In genomic region chr3:188001052-188001567, GRCh38 we compare ENCODE assay signal across 12 cellular contexts.
A peak's percentile ranks its signal among the peaks of the same experiment; 100 is the strongest.
DNase-seq lines count a peak whose midpoint lies in the region; ATAC-seq and TF ChIP-seq lines count a peak whose summit lies in the region.
"Had no signal": no experiment of that assay in that cellular context is flagged by ENCODE, and none has a peak within 500 bp of the region (broad histone marks: within the 10 kb centered on the region; RNA-seq: fewer than 3 reads in every experiment).

No MANE protein-coding gene starts in this region.

- intact Hi-C loops in PC-3 (cut with micrococcal nuclease), result loop anchor here (5.0 kb wide), 1 partner anchor 89 kb away; no protein-coding TSS in a partner anchor

- peaks cover 24% of the 10 kb centered on the region for H3K4me1 ChIP-seq in PC-3 (ENCODE audit: insufficient read depth, low read length)
- H3K4me1 ChIP-seq: vagina had no signal

- H3K36me3 ChIP-seq in KOPT-K1 (ENCODE audit: insufficient read depth, low read length) (no peaks in the 10 kb centered on the region), SU-DHL-6 (ENCODE audit: low read length) (no peaks in the 10 kb centered on the region), PC-3 (ENCODE audit: low read depth, low read length) (no peaks in the 10 kb centered on the region)
- H3K36me3 ChIP-seq: vagina had no signal

- ATAC-seq in memory B cell (ENCODE audit: low read depth) (no peak), PC-3 (no peak), GM19324 (IDR thresholded peaks at IDR 0.05; ENCODE audit: low FRiP score, unreplicated experiment) (no peak)

- H3K79me2 ChIP-seq in SU-DHL-6 (ENCODE audit: insufficient read depth, low read length) (no peaks in the 10 kb centered on the region), PC-3 (ENCODE audit: low read length) (no peaks in the 10 kb centered on the region)

- TF ChIP-seq CTCF in SU-DHL-6 (IDR thresholded peaks at IDR 0.05; ENCODE audit: insufficient read depth, low read length, poor library complexity, severe bottlenecking), result no peak
- no peak for TF ChIP-seq CTCF in PC-3 (conservative IDR thresholded peaks at IDR 0.05; ENCODE audit: low read depth, low read length)

- H2AFZ ChIP-seq in SU-DHL-6 (ENCODE audit: low read depth, low read length, severe bottlenecking), result no peak overlapping the region
- no peak overlapping the region for H2AFZ ChIP-seq in PC-3 (ENCODE audit: low read length)

- H4K20me1 ChIP-seq in SU-DHL-6 (ENCODE audit: low read depth, low read length), result no peaks in the 10 kb centered on the region
- H4K20me1 ChIP-seq in PC-3 (ENCODE audit: low read length), result no peaks in the 10 kb centered on the region

- H3K9me3 Mint-ChIP-seq in memory B cell, result no peaks in the 10 kb centered on the region
- H3K9me3 Mint-ChIP-seq: H9 had no signal

- H3K4me2 ChIP-seq in SU-DHL-6 (ENCODE audit: low read depth, low read length, poor library complexity, severe bottlenecking), result peak overlapping the region; percentile 93
- H3K4me2 ChIP-seq in PC-3 (ENCODE audit: low read length), result no peak overlapping the region

- H3K27ac Mint-ChIP-seq in memory B cell, result peak overlapping the region; percentile 49
- H3K27ac Mint-ChIP-seq: H9 had no signal

- CTCF ChIA-PET in PC-3 (lab: Charles Lee), result interaction anchor here (0.6 kb wide), 1 partner anchor 1152 kb away, joined by 4 read pairs; no protein-coding TSS in a partner anchor

- H3K4me3 ChIP-seq in SU-DHL-6 (ENCODE audit: insufficient read depth, low read length, poor library complexity, severe bottlenecking), result no peak overlapping the region
- no peak overlapping the region for H3K4me3 ChIP-seq in PC-3 (ENCODE audit: low read length)
- H3K4me3 ChIP-seq: dorsolateral prefrontal cortex, vagina had no signal

- POLR2A ChIA-PET in PC-3 (lab: Charles Lee; ENCODE audit: unreplicated experiment), result interaction anchor here (0.6 kb wide), 1 partner anchor 81 kb away, joined by 4 read pairs; no protein-coding TSS in a partner anchor

- no TSS peak for BruUV-seq in PC-3 (replicated peaks; lab: Mats Ljungman, UMichigan)

- no peaks in the 10 kb centered on the region for H3K36me3 Mint-ChIP-seq in memory B cell

- H3K9me2 ChIP-seq in SU-DHL-6 (replicated peaks; ENCODE audit: insufficient read depth, low read length) (no peaks in the 10 kb centered on the region), PC-3 (replicated peaks; ENCODE audit: low read length) (no peaks in the 10 kb centered on the region)

- peaks cover 12% of the 10 kb centered on the region for H3K4me1 Mint-ChIP-seq in memory B cell

- no peaks in the 10 kb centered on the region for H3K27me3 Mint-ChIP-seq in memory B cell

- DNase-seq in NCI-H2171 treated with DMSO at 0.1 percent for 48 hours (lab: John Stamatoyannopoulos, UW), result peak; percentile 16
- DNase-seq in NCI-H2171 (lab: John Stamatoyannopoulos, UW), result no peak
- DNase-seq in memory B cell (ENCODE audit: low spot score in 2 of 2), result no peak
- no peak for DNase-seq in PC-3
- no peak for DNase-seq in CD1c-positive myeloid dendritic cell (ENCODE audit: extremely low spot score)
- DNase-seq: dorsolateral prefrontal cortex, H9, posterior cingulate gyrus had no signal

- peak overlapping the region; percentile 63 for H3K9ac ChIP-seq in SU-DHL-6 (ENCODE audit: low read length)
- H3K9ac ChIP-seq in PC-3 (ENCODE audit: low read length), result no peak overlapping the region

- peaks cover 32% of the 10 kb centered on the region for H3F3A ChIP-seq in SU-DHL-6 (ENCODE audit: insufficient read depth)
- H3F3A ChIP-seq in PC-3 (ENCODE audit: low read length, unreplicated experiment), result no peaks in the 10 kb centered on the region

- H3K4me3 Mint-ChIP-seq in memory B cell, result no peak overlapping the region
- H3K4me3 Mint-ChIP-seq: H9 had no signal

- peak overlapping the region; percentile 94 for H3K27ac ChIP-seq in KOPT-K1 (ENCODE audit: low read depth, low read length, poor library complexity, severe bottlenecking)
- H3K27ac ChIP-seq in SU-DHL-6 (ENCODE audit: low read depth, low read length), result peak overlapping the region; percentile 97
- H3K27ac ChIP-seq in PC-3 (ENCODE audit: low read length), result no peak overlapping the region
- H3K27ac ChIP-seq: dorsolateral prefrontal cortex had no signal

- no peaks in the 10 kb centered on the region for H3K27me3 ChIP-seq in SU-DHL-6 (ENCODE audit: low read length)
- no peaks in the 10 kb centered on the region for H3K27me3 ChIP-seq in PC-3 (ENCODE audit: low read length)
- H3K27me3 ChIP-seq: dorsolateral prefrontal cortex, vagina had no signal

- no peaks in the 10 kb centered on the region for H3K9me3 ChIP-seq in KOPT-K1 (ENCODE audit: insufficient read depth, low read length, poor library complexity, severe bottlenecking)
- no peaks in the 10 kb centered on the region for H3K9me3 ChIP-seq in SU-DHL-6 (ENCODE audit: insufficient read depth, low read length)
- H3K9me3 ChIP-seq in PC-3 (ENCODE audit: low read length), result no peaks in the 10 kb centered on the region
- H3K9me3 ChIP-seq: vagina had no signal
